In genomic region chr20:41167481-41168253, GRCh38 we compare ENCODE assay signal across 1 cellular context.
TF ChIP-seq lines count a peak whose summit lies in the region.

No MANE protein-coding gene starts in this region.

TF ChIP-seq in GM12878, 131 proteins besides CTCF, POLR2A, EP300 and RAD21:
- TF ChIP-seq EED (IDR thresholded peaks at IDR 0.05; ENCODE audit: low read depth) (peak; percentile 49; the same call in 1 of the 2 replicates), HDAC2 (IDR thresholded peaks at IDR 0.05) (no peak), CBFB (IDR thresholded peaks at IDR 0.05; ENCODE audit: low read depth) (peak; percentile 95), PAX5 (IDR thresholded peaks at IDR 0.05; ENCODE audit: borderline replicate concordance, low read depth, low read length) (peak; percentile 50; the same call in 1 of the 2 replicates), MLLT1 (IDR thresholded peaks at IDR 0.05) (peak; percentile 75; the same call in 1 of the 2 replicates), BCL11A (IDR thresholded peaks at IDR 0.05; ENCODE audit: low read depth, low read length) (0 out of 2 replicates have a peak, but pooled peaks have one; percentile 11), DPF2 (IDR thresholded peaks at IDR 0.05) (no peak), NFIC (IDR thresholded peaks at IDR 0.05; ENCODE audit: low read depth, low read length) (peak; percentile 51; the same call in 1 of the 2 replicates), RUNX3 (IDR thresholded peaks at IDR 0.05; ENCODE audit: low read length) (peak; percentile 98), RELB (IDR thresholded peaks at IDR 0.05; ENCODE audit: low read depth) (no peak), TCF12 (IDR thresholded peaks at IDR 0.05; ENCODE audit: low read depth, low read length) (0 out of 2 replicates have a peak, but pooled peaks have one; percentile 14), FOXM1 (IDR thresholded peaks at IDR 0.05; ENCODE audit: low read depth, low read length) (0 out of 2 replicates have a peak, but pooled peaks have one; percentile 19)
